ENCODE assay signal across 23 cellular contexts in the genomic region with DNA sequence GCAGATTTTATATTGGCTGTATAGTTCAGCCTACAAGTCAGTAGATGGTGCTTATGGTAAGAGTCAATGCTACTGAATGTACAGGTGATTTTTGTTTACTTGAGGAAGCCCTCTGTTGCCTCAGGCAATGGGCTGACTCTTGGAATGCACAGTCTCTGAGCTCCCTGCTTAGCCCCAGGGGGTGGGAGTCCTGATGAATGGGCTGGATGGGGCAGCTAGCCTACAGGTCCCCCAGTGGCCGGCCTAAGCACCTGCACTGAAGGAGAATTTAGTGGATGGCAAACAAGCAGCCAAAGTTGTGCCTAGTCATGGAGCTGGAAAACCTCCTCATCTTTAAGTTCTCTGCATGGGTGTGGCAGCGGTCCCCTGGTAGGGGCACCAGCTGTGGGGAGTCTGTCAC.
"Had no signal": no experiment of that assay in that cellular context is flagged by ENCODE, and none has a peak within 500 bp of the region (broad histone marks: within the 10 kb centered on the region; RNA-seq: fewer than 3 reads in every experiment).

No MANE protein-coding gene starts in this region.

- H3K27me3 Mint-ChIP-seq: activated T-helper 17 cell treated with anti-CD3 and anti-CD28 coated beads, Interleukin-2, amount 50 U/mL, for 72 hours; brain; effector memory CD8-positive, alpha-beta T cell; memory B cell; naive B cell; stimulated activated naive CD8-positive, alpha-beta T cell treated with anti-CD3 and anti-CD28 coated beads, Interleukin-15, Interleukin-2, amounts not matched to agents 100 ng/mL and 50 ng/mL, for 24 hours had no signal

- DNase-seq: activated CD4-positive, alpha-beta T cell treated with anti-CD3 and anti-CD28 coated beads, Interleukin-2, amount 50 U/mL, for 4 hours; activated CD8-positive, alpha-beta memory T cell treated with anti-CD3 and anti-CD28 coated beads for 24 hours; activated CD8-positive, alpha-beta memory T cell treated with anti-CD3 and anti-CD28 coated beads, Interleukin-2, amount 50 U/mL, for 4 hours; activated T-cell treated with anti-CD3 and anti-CD28 coated beads, Interleukin-2, amount 50 U/mL, for 24 hours; aorta; central memory CD4-positive, alpha-beta T cell; effector memory CD8-positive, alpha-beta T cell; hypothalamus; left colon; mucosa of descending colon; naive B cell; posterior cingulate gyrus; stimulated activated CD4-positive, alpha-beta T cell treated with anti-CD3 and anti-CD28 coated beads, Interleukin-1b, Interleukin-23, amount 100 ng/mL, for 48 hours; tibial artery had no signal

- H3K9me3 ChIP-seq: esophagus muscularis mucosa, mucosa of descending colon, right lobe of liver had no signal

- H3K27ac Mint-ChIP-seq: activated naive CD4-positive, alpha-beta T cell treated with anti-CD3 and anti-CD28 coated beads, Interleukin-2, amount 50 U/mL, for 72 hours; activated T-cell treated with anti-CD3 and anti-CD28 coated beads, Interleukin-2, amount 50 U/mL, for 24 hours; activated T-helper 17 cell treated with anti-CD3 and anti-CD28 coated beads, Interleukin-2, amount 50 U/mL, for 72 hours; brain; effector memory CD8-positive, alpha-beta T cell; memory B cell; naive B cell; stimulated activated naive CD8-positive, alpha-beta T cell treated with anti-CD3 and anti-CD28 coated beads, Interleukin-15, Interleukin-2, amounts not matched to agents 100 ng/mL and 50 ng/mL, for 24 hours; WTC11 had no signal

- H3K9me3 Mint-ChIP-seq: activated naive CD4-positive, alpha-beta T cell treated with anti-CD3 and anti-CD28 coated beads, Interleukin-2, amount 50 U/mL, for 72 hours; activated T-helper 17 cell treated with anti-CD3 and anti-CD28 coated beads, Interleukin-2, amount 50 U/mL, for 72 hours; effector memory CD8-positive, alpha-beta T cell; memory B cell; stimulated activated naive CD8-positive, alpha-beta T cell treated with anti-CD3 and anti-CD28 coated beads, Interleukin-15, Interleukin-2, amounts not matched to agents 100 ng/mL and 50 ng/mL, for 24 hours had no signal

- H3K27me3 ChIP-seq: esophagus muscularis mucosa, right lobe of liver, tibial artery had no signal

- H3K27ac ChIP-seq: esophagus muscularis mucosa, right lobe of liver, skin epidermis, tibial artery had no signal

- H3K4me1 Mint-ChIP-seq: activated T-helper 17 cell treated with anti-CD3 and anti-CD28 coated beads, Interleukin-2, amount 50 U/mL, for 72 hours; brain; memory B cell; naive B cell; WTC11 had no signal

- H3K36me3 ChIP-seq: esophagus muscularis mucosa, right lobe of liver, tibial artery had no signal

- H3K4me3 ChIP-seq: esophagus muscularis mucosa, mucosa of descending colon, right lobe of liver, skin epidermis, tibial artery had no signal

- ATAC-seq: activated naive CD4-positive, alpha-beta T cell treated with anti-CD3 and anti-CD28 coated beads, Interleukin-2, amount 50 U/mL, for 72 hours; activated T-helper 17 cell treated with anti-CD3 and anti-CD28 coated beads, Interleukin-2, amount 50 U/mL, for 72 hours; effector memory CD8-positive, alpha-beta T cell; left colon; mucosa of descending colon; right lobe of liver; WTC11 had no signal

- H3K4me3 Mint-ChIP-seq: activated T-cell treated with anti-CD3 and anti-CD28 coated beads, Interleukin-2, amount 50 U/mL, for 24 hours; activated T-helper 17 cell treated with anti-CD3 and anti-CD28 coated beads, Interleukin-2, amount 50 U/mL, for 72 hours; brain; effector memory CD8-positive, alpha-beta T cell; memory B cell; naive B cell; stimulated activated naive CD8-positive, alpha-beta T cell treated with anti-CD3 and anti-CD28 coated beads, Interleukin-15, Interleukin-2, amounts not matched to agents 100 ng/mL and 50 ng/mL, for 24 hours; WTC11 had no signal
